1 cellular context compared by ENCODE assay signal in the genomic region with DNA sequence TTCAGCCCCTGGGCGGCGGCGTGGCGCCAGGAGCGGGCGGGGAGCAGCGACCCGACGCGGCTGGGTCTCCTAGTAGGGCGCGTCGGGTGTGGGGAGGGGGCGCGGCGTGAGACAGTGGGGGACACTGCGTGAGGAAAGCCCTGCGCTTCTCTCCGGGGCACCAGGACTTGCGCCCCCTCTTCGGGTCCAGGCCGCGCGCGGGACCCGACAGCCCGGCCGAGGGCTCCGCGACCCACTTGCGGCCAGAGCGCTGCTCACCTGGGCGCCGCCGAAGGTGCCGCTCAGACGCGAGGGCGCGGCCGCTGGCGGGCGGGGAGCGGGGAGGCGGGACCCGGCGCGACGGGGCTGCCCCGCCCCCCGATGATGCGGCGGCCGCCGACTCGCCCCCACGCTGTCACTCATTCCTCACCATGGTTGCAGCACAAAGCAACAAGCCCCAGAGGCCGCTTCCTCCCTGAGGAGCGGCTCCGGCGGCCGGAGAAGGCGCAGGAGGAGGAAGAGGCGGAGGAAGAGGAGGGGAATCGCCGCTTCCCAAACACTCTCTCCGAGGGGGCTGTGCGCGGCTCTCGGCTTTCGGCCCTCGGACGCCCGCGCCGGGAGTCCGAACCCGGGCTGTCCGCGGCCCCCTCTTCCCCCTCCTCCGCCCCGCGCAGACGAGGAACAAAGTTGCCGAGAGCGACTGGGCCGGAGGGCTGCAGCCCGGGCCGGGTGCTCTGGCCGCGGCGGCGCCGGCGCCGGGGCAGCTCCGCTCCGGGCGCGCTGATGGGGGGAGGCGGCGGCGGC.
A peak's percentile ranks its signal among the peaks of the same experiment; 100 is the strongest.
TF ChIP-seq lines count a peak whose summit lies in the region.

A gene with protein sequence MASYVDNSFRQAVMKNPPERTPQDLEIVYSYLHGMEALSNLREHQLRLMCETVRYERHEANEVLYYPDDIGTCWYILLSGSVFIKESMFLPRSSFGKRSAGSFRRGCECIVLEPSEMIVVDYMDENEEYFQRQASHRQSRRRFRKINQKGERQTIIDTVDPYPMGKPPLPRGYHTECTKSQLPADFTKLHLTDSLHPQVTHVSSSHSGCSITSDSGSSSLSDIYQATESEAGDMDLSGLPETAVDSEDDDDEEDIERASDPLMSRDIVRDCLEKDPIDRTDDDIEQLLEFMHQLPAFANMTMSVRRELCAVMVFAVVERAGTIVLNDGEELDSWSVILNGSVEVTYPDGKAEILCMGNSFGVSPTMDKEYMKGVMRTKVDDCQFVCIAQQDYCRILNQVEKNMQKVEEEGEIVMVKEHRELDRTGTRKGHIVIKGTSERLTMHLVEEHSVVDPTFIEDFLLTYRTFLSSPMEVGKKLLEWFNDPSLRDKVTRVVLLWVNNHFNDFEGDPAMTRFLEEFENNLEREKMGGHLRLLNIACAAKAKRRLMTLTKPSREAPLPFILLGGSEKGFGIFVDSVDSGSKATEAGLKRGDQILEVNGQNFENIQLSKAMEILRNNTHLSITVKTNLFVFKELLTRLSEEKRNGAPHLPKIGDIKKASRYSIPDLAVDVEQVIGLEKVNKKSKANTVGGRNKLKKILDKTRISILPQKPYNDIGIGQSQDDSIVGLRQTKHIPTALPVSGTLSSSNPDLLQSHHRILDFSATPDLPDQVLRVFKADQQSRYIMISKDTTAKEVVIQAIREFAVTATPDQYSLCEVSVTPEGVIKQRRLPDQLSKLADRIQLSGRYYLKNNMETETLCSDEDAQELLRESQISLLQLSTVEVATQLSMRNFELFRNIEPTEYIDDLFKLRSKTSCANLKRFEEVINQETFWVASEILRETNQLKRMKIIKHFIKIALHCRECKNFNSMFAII (N-terminal part only) (plus strand): TSS at position 457 of the 783 bp plus-strand sequence. CDS start 1,084 bp downstream, outside the sequence.

TF ChIP-seq in K562, 482 proteins besides CTCF, POLR2A, EP300 and RAD21 (continued from another document and continues in another):
- TF ChIP-seq, protein P1, sequence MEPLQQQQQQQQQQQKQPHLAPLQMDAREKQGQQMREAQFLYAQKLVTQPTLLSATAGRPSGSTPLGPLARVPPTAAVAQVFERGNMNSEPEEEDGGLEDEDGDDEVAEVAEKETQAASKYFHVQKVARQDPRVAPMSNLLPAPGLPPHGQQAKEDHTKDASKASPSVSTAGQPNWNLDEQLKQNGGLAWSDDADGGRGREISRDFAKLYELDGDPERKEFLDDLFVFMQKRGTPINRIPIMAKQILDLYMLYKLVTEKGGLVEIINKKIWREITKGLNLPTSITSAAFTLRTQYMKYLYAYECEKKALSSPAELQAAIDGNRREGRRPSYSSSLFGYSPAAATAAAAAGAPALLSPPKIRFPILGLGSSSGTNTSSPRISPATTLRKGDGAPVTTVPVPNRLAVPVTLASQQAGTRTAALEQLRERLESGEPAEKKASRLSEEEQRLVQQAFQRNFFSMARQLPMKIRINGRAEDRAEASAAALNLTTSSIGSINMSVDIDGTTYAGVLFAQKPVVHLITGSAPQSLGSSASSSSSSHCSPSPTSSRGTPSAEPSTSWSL (CRISPR knock-in tag; IDR thresholded peaks at IDR 0.05; ENCODE audit: borderline replicate concordance): no peak
- TF ChIP-seq NFIX (CRISPR knock-in tag; IDR thresholded peaks at IDR 0.05; ENCODE audit: low read depth) (no peak), MEIS2 (IDR thresholded peaks at IDR 0.05; ENCODE audit: partially characterized antibody) (peak; percentile 64), MTA3 (IDR thresholded peaks at IDR 0.05; ENCODE audit: borderline replicate concordance) (peak; percentile 39; the same call in 1 of the 2 replicates), NRF1 (conservative IDR thresholded peaks at IDR 0.05 in 1 of 2, IDR thresholded peaks at IDR 0.05 in 1 of 2) (peak; percentile 70 to 74), TAF7 (tag; IDR thresholded peaks at IDR 0.05) (no peak), SREBF2 (CRISPR knock-in tag; IDR thresholded peaks at IDR 0.05) (no peak), OTX1 (CRISPR knock-in tag; IDR thresholded peaks at IDR 0.05) (no peak), SAFB2 (IDR thresholded peaks at IDR 0.05; ENCODE audit: borderline replicate concordance, low read depth, low read length, severe bottlenecking) (no peak), ZNF24 (IDR thresholded peaks at IDR 0.05) (no peak), L3MBTL2 (IDR thresholded peaks at IDR 0.05) (peak; percentile 48; the same call in 1 of the 2 replicates), CREB1 (IDR thresholded peaks at IDR 0.05) (peak; percentile 67), CREB1 (CRISPR knock-in tag; IDR thresholded peaks at IDR 0.05) (no peak; the same call in 1 of the 2 replicates), NFIC (IDR thresholded peaks at IDR 0.05) (0 out of 2 replicates have a peak, but pooled peaks have one; percentile 11), ZFP30 (CRISPR knock-in tag; IDR thresholded peaks at IDR 0.05; ENCODE audit: borderline replicate concordance) (no peak), POLR2AphosphoS5 (IDR thresholded peaks at IDR 0.05; ENCODE audit: control insufficient read depth, insufficient read depth, low read depth, low read length) (peak; percentile 79), PYGO2 (tag; IDR thresholded peaks at IDR 0.05) (no peak), ZNF224 (CRISPR knock-in tag; IDR thresholded peaks at IDR 0.05) (no peak), NFE2 (IDR thresholded peaks at IDR 0.05; ENCODE audit: low read depth) (no peak), ZNF408 (CRISPR knock-in tag; IDR thresholded peaks at IDR 0.05; ENCODE audit: low read depth) (no peak), BCL6 (CRISPR knock-in tag; IDR thresholded peaks at IDR 0.05) (no peak), ZNF79 (CRISPR knock-in tag; IDR thresholded peaks at IDR 0.05; ENCODE audit: low read depth) (no peak), GABPB2 (CRISPR knock-in tag; conservative IDR thresholded peaks at IDR 0.05) (no peak), KDM1A (IDR thresholded peaks at IDR 0.05) (no peak)
- TF ChIP-seq, protein P2, sequence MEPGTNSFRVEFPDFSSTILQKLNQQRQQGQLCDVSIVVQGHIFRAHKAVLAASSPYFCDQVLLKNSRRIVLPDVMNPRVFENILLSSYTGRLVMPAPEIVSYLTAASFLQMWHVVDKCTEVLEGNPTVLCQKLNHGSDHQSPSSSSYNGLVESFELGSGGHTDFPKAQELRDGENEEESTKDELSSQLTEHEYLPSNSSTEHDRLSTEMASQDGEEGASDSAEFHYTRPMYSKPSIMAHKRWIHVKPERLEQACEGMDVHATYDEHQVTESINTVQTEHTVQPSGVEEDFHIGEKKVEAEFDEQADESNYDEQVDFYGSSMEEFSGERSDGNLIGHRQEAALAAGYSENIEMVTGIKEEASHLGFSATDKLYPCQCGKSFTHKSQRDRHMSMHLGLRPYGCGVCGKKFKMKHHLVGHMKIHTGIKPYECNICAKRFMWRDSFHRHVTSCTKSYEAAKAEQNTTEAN (CRISPR knock-in tag; IDR thresholded peaks at IDR 0.05): no peak
- TF ChIP-seq, protein P3, sequence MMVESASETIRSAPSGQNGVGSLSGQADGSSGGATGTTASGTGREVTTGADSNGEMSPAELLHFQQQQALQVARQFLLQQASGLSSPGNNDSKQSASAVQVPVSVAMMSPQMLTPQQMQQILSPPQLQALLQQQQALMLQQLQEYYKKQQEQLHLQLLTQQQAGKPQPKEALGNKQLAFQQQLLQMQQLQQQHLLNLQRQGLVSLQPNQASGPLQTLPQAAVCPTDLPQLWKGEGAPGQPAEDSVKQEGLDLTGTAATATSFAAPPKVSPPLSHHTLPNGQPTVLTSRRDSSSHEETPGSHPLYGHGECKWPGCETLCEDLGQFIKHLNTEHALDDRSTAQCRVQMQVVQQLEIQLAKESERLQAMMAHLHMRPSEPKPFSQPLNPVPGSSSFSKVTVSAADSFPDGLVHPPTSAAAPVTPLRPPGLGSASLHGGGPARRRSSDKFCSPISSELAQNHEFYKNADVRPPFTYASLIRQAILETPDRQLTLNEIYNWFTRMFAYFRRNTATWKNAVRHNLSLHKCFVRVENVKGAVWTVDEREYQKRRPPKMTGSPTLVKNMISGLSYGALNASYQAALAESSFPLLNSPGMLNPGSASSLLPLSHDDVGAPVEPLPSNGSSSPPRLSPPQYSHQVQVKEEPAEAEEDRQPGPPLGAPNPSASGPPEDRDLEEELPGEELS (CRISPR knock-in tag; IDR thresholded peaks at IDR 0.05; ENCODE audit: borderline replicate concordance): no peak
- TF ChIP-seq, protein P4, sequence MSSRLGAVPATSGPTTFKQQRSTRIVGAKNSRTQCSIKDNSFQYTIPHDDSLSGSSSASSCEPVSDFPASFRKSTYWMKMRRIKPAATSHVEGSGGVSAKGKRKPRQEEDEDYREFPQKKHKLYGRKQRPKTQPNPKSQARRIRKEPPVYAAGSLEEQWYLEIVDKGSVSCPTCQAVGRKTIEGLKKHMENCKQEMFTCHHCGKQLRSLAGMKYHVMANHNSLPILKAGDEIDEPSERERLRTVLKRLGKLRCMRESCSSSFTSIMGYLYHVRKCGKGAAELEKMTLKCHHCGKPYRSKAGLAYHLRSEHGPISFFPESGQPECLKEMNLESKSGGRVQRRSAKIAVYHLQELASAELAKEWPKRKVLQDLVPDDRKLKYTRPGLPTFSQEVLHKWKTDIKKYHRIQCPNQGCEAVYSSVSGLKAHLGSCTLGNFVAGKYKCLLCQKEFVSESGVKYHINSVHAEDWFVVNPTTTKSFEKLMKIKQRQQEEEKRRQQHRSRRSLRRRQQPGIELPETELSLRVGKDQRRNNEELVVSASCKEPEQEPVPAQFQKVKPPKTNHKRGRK (tag; IDR thresholded peaks at IDR 0.05): no peak
- TF ChIP-seq, protein P5, sequence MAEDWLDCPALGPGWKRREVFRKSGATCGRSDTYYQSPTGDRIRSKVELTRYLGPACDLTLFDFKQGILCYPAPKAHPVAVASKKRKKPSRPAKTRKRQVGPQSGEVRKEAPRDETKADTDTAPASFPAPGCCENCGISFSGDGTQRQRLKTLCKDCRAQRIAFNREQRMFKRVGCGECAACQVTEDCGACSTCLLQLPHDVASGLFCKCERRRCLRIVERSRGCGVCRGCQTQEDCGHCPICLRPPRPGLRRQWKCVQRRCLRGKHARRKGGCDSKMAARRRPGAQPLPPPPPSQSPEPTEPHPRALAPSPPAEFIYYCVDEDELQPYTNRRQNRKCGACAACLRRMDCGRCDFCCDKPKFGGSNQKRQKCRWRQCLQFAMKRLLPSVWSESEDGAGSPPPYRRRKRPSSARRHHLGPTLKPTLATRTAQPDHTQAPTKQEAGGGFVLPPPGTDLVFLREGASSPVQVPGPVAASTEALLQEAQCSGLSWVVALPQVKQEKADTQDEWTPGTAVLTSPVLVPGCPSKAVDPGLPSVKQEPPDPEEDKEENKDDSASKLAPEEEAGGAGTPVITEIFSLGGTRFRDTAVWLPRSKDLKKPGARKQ (CRISPR knock-in tag; IDR thresholded peaks at IDR 0.05): no peak
- TF ChIP-seq, protein P6, sequence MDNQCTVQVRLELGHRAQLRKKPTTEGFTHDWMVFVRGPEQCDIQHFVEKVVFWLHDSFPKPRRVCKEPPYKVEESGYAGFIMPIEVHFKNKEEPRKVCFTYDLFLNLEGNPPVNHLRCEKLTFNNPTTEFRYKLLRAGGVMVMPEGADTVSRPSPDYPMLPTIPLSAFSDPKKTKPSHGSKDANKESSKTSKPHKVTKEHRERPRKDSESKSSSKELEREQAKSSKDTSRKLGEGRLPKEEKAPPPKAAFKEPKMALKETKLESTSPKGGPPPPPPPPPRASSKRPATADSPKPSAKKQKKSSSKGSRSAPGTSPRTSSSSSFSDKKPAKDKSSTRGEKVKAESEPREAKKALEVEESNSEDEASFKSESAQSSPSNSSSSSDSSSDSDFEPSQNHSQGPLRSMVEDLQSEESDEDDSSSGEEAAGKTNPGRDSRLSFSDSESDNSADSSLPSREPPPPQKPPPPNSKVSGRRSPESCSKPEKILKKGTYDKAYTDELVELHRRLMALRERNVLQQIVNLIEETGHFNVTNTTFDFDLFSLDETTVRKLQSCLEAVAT (IDR thresholded peaks at IDR 0.05): no peak
- TF ChIP-seq, protein P7, sequence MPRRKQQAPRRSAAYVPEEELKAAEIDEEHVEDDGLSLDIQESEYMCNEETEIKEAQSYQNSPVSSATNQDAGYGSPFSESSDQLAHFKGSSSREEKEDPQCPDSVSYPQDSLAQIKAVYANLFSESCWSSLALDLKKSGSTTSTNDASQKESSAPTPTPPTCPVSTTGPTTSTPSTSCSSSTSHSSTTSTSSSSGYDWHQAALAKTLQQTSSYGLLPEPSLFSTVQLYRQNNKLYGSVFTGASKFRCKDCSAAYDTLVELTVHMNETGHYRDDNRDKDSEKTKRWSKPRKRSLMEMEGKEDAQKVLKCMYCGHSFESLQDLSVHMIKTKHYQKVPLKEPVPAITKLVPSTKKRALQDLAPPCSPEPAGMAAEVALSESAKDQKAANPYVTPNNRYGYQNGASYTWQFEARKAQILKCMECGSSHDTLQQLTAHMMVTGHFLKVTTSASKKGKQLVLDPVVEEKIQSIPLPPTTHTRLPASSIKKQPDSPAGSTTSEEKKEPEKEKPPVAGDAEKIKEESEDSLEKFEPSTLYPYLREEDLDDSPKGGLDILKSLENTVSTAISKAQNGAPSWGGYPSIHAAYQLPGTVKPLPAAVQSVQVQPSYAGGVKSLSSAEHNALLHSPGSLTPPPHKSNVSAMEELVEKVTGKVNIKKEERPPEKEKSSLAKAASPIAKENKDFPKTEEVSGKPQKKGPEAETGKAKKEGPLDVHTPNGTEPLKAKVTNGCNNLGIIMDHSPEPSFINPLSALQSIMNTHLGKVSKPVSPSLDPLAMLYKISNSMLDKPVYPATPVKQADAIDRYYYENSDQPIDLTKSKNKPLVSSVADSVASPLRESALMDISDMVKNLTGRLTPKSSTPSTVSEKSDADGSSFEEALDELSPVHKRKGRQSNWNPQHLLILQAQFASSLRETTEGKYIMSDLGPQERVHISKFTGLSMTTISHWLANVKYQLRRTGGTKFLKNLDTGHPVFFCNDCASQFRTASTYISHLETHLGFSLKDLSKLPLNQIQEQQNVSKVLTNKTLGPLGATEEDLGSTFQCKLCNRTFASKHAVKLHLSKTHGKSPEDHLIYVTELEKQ (CRISPR knock-in tag; IDR thresholded peaks at IDR 0.05): no peak
- TF ChIP-seq, protein P8, sequence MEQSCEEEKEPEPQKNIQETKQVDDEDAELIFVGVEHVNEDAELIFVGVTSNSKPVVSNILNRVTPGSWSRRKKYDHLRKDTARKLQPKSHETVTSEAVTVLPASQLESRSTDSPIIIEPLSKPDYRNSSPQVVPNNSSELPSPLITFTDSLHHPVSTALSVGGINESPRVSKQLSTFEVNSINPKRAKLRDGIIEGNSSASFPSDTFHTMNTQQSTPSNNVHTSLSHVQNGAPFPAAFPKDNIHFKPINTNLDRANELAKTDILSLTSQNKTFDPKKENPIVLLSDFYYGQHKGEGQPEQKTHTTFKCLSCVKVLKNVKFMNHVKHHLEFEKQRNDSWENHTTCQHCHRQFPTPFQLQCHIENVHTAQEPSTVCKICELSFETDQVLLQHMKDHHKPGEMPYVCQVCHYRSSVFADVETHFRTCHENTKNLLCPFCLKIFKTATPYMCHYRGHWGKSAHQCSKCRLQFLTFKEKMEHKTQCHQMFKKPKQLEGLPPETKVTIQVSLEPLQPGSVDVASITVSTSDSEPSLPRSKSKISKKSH (CRISPR knock-in tag; IDR thresholded peaks at IDR 0.05): no peak
- TF ChIP-seq, protein P9, sequence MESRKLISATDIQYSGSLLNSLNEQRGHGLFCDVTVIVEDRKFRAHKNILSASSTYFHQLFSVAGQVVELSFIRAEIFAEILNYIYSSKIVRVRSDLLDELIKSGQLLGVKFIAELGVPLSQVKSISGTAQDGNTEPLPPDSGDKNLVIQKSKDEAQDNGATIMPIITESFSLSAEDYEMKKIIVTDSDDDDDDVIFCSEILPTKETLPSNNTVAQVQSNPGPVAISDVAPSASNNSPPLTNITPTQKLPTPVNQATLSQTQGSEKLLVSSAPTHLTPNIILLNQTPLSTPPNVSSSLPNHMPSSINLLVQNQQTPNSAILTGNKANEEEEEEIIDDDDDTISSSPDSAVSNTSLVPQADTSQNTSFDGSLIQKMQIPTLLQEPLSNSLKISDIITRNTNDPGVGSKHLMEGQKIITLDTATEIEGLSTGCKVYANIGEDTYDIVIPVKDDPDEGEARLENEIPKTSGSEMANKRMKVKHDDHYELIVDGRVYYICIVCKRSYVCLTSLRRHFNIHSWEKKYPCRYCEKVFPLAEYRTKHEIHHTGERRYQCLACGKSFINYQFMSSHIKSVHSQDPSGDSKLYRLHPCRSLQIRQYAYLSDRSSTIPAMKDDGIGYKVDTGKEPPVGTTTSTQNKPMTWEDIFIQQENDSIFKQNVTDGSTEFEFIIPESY (CRISPR knock-in tag; IDR thresholded peaks at IDR 0.05): no peak
